ENCODE assay signal across 26 cellular contexts in the genomic region with DNA sequence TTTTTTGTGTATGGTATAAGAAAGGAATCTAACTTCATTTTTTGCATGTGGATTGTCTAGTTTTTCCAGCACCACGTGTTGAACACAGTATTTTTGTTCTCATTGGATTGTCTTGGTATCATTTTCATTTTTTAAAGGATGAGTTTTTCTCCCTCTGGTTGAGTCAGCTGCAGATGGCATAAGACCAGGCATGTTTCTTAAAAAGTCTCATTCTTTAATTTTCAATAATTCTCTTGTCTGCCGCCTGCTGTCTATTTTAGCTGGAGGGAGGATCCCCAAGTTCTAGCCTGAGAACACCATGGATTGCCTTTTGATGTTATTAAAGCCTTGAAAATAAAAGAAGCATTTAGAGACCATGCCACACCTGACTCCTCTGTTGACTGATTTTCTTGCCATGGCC.
"Had no signal": no experiment of that assay in that cellular context is flagged by ENCODE, and none has a peak within 500 bp of the region (broad histone marks: within the 10 kb centered on the region; RNA-seq: fewer than 3 reads in every experiment).

No MANE protein-coding gene starts in this region.

- H3K36me3 ChIP-seq: lower lobe of right lung, neutrophil, ovary, prostate gland, spleen, thoracic aorta had no signal

- H3K4me1 Mint-ChIP-seq: activated naive CD8-positive, alpha-beta T cell treated with anti-CD3 and anti-CD28 coated beads for 36 hours had no signal

- ATAC-seq: activated T-cell treated with anti-CD3 and anti-CD28 coated beads, Interleukin-2, amount 50 U/mL, for 4 hours; left lobe of liver; lower lobe of right lung had no signal

- H3K36me3 Mint-ChIP-seq: activated naive CD8-positive, alpha-beta T cell treated with anti-CD3 and anti-CD28 coated beads for 36 hours; mesothelial cell of epicardium; type B pancreatic cell had no signal

- H3K27ac Mint-ChIP-seq: activated naive CD8-positive, alpha-beta T cell treated with anti-CD3 and anti-CD28 coated beads for 36 hours; activated T-helper 2 cell treated with anti-CD3 and anti-CD28 coated beads, Interferon-gamma antibody, Interleukin-2, Interleukin-4, amounts not matched to agents 10 μg/mL and 5 μg/mL and 100 μg/mL, durations not matched to agents 14 hours and 24 hours and 36 hours; mesothelial cell of epicardium; nephron; type B pancreatic cell had no signal

- H3K27me3 Mint-ChIP-seq: activated naive CD8-positive, alpha-beta T cell treated with anti-CD3 and anti-CD28 coated beads for 36 hours; type B pancreatic cell had no signal

- H3K4me3 Mint-ChIP-seq: activated naive CD8-positive, alpha-beta T cell treated with anti-CD3 and anti-CD28 coated beads for 36 hours; activated T-cell treated with anti-CD3 and anti-CD28 coated beads, Interleukin-2, amount 50 U/mL, for 4 hours; mesothelial cell of epicardium; nephron; type B pancreatic cell had no signal

- FAIRE-seq: bronchial epithelial cell, endometrium, kidney had no signal

- H3K9me3 ChIP-seq: lower lobe of right lung, neutrophil, ovary, prostate gland, spleen, thoracic aorta had no signal

- H3K4me3 ChIP-seq: lower lobe of right lung, ovary, prostate gland, spleen, thoracic aorta had no signal

- DNase-seq: activated CD4-positive, alpha-beta T cell treated with anti-CD3 and anti-CD28 coated beads for 4 hours; activated CD4-positive, alpha-beta T cell treated with anti-CD3 and anti-CD28 coated beads, Interleukin-2, amount 50 U/mL, for 48 hours; activated CD4-positive, CD25-positive, alpha-beta regulatory T cell; activated CD8-positive, alpha-beta memory T cell treated with anti-CD3 and anti-CD28 coated beads, Interleukin-2, amount 50 U/mL, for 48 hours; activated naive CD4-positive, alpha-beta T cell; activated naive CD8-positive, alpha-beta T cell treated with anti-CD3 and anti-CD28 coated beads for 36 hours; activated T-cell treated with anti-CD3 and anti-CD28 coated beads, Interleukin-2, amount 50 U/mL, for 4 hours; amniotic stem cell; erythroblast; kidney; lower lobe of right lung; ovary; spleen; stimulated activated CD4-positive, alpha-beta T cell treated with anti-CD3 and anti-CD28 coated beads, Interleukin-4, amount 100 ng/mL, for 1 hour; stimulated activated naive CD4-positive, alpha-beta T cell treated with Interleukin-2 at 50 U/mL for 16 hours; T1000 had no signal

- H3K9me3 Mint-ChIP-seq: activated naive CD8-positive, alpha-beta T cell treated with anti-CD3 and anti-CD28 coated beads for 36 hours; activated T-helper 2 cell treated with anti-CD3 and anti-CD28 coated beads, Interferon-gamma antibody, Interleukin-2, Interleukin-4, amounts not matched to agents 10 μg/mL and 5 μg/mL and 100 μg/mL, durations not matched to agents 14 hours and 24 hours and 36 hours; mesothelial cell of epicardium; nephron; type B pancreatic cell had no signal

- H3K27me3 ChIP-seq: neutrophil, ovary, spleen had no signal

- H3K4me1 ChIP-seq: prostate gland had no signal

- H3K27ac ChIP-seq: lower lobe of right lung, neutrophil, ovary, prostate gland, spleen, thoracic aorta had no signal
